In the genomic region with DNA sequence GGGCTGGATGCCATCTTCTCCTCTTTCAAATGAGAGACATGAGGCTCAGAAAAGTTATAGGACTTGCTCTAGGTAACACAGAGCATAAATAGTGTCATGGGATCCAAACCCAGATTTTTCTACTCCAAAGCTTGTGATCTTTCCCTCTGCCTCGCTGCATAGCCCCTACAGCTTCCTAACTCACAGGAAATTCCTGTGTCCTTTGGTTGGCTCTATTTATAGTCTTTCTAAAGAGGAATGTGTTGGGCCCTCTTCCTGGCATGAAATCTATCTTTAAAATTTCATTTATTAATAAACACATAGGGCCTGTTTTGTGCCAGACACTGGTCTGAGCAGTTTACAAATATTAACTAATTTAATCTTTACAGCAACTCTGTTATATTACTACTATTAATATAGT, we compare ENCODE assay signal across 22 cellular contexts. TPM values are rescaled to one million over a fixed set of nuclear protein-coding genes. Genes with fewer than 3 reads are reported as not detected.
"Had no signal": no experiment of that assay in that cellular context is flagged by ENCODE, and none has a peak within 500 bp of the region (broad histone marks: within the 10 kb centered on the region; RNA-seq: fewer than 3 reads in every experiment).

No MANE protein-coding gene starts in this region.

- DNase-seq: activated CD4-positive, alpha-beta T cell treated with anti-CD3 and anti-CD28 coated beads, Interleukin-2, amount 50 U/mL, for 4 hours; activated CD4-positive, CD25-positive, alpha-beta regulatory T cell; activated naive CD4-positive, alpha-beta T cell; activated T-cell treated with anti-CD3 and anti-CD28 coated beads for 4 hours; caudate nucleus; endodermal cell; esophagus squamous epithelium; mammary epithelial cell; naive thymus-derived CD4-positive, alpha-beta T cell; ovary; sigmoid colon; stimulated activated CD4-positive, alpha-beta T cell treated with anti-CD3 and anti-CD28 coated beads, Interleukin-2, amount 100 ng/mL, for 24 hours; stimulated activated naive B cell treated with anti-CD40 and anti-IgM and Interleukin-4, amounts not matched to agents 10 μg/mL and 1 μg/mL and 100 μg/mL, for 72 hours; stomach had no signal

- H3K36me3 ChIP-seq: esophagus squamous epithelium, ovary, sigmoid colon, stomach, tibial nerve had no signal

- H3K27ac ChIP-seq: esophagus squamous epithelium, hepatocyte, ovary, stomach, tibial nerve had no signal

- H2AFZ ChIP-seq: hepatocyte had no signal

- H3K27me3 ChIP-seq: ovary, sigmoid colon, stomach, tibial nerve had no signal

- H3K9me3 ChIP-seq: esophagus squamous epithelium, ovary, sigmoid colon, stomach, tibial nerve had no signal

- ATAC-seq: naive thymus-derived CD4-positive, alpha-beta T cell; stimulated activated naive B cell treated with anti-CD40 and anti-IgM and Interleukin-4, amounts not matched to agents 10 μg/mL and 1 μg/mL and 100 μg/mL, for 72 hours had no signal

- H3K79me2 ChIP-seq: hepatocyte had no signal

- H3K4me3 ChIP-seq: esophagus squamous epithelium, hepatocyte, ovary, sigmoid colon, smooth muscle cell, stomach, tibial nerve had no signal

- H3K4me1 ChIP-seq: esophagus squamous epithelium, tibial nerve had no signal

- H3K4me2 ChIP-seq: hepatocyte, smooth muscle cell had no signal

RNA-seq across cellular contexts. Expression of a gene that starts 9.8 kb away (rescaled TPM):
- total RNA-seq: activated CD4-positive, alpha-beta T cell treated with anti-CD3 and anti-CD28 coated beads for 36 hours; activated naive CD4-positive, alpha-beta T cell treated with anti-CD3 and anti-CD28 coated beads, Interleukin-2, amount 50 U/mL, for 72 hours; activated T-cell treated with anti-CD3 and anti-CD28 coated beads, Interleukin-2, amount 50 U/mL, for 72 hours; endodermal cell; mammary epithelial cell; naive thymus-derived CD4-positive, alpha-beta T cell; renal cortical epithelial cell; smooth muscle cell; T-helper 1 cell treated with Interleukin-12 subunit alpha and Interleukin-12 subunit beta and Interleukin-4 antibody, amounts not matched to agents 30 ng/mL and 1 ng/mL, for 36 hours had no signal
